Comparison of ENCODE assay signal across 11 cellular contexts in the genomic region with DNA sequence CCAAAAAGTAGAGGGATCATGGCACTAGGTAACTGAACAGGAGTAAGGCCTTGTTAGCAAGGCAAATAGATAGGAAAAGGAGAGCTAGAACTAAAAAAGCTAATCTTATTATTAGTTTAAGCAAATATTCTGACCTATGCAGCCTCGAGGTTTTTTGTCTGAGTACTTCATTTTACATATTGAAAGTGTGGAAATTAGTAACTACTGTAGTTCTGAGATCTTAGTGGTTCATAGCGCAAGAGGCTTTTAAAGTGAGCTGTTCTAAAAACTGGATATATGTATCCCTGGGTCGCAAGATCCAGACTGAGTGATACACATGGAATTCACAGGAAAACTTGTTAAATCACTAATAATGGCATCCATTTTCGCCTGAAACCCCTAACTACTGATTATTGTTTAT.
DNase-seq lines count a peak whose midpoint lies in the region; ATAC-seq and TF ChIP-seq lines count a peak whose summit lies in the region.
"Had no signal": no experiment of that assay in that cellular context is flagged by ENCODE, and none has a peak within 500 bp of the region (broad histone marks: within the 10 kb centered on the region; RNA-seq: fewer than 3 reads in every experiment).

No MANE protein-coding gene starts in this region.

- no peak overlapping the region for H3K27ac Mint-ChIP-seq in stimulated activated effector memory CD8-positive, alpha-beta T cell treated with anti-CD3 and anti-CD28 coated beads, Interleukin-12 subunit alpha, Interleukin-12 subunit beta, amount 100 ng/mL, for 72 hours
- H3K27ac Mint-ChIP-seq: activated naive CD4-positive, alpha-beta T cell treated with anti-CD3 and anti-CD28 coated beads, Interleukin-2, amount 50 U/mL, for 24 hours; CD8-positive, alpha-beta memory T cell had no signal

- H3K4me1 ChIP-seq in spleen: peaks cover 0 to 3% (median 0%) of the 10 kb centered on the region in 6 donors

- H3K36me3 Mint-ChIP-seq in stimulated activated effector memory CD8-positive, alpha-beta T cell treated with anti-CD3 and anti-CD28 coated beads, Interleukin-12 subunit alpha, Interleukin-12 subunit beta, amount 100 ng/mL, for 72 hours: no peaks in the 10 kb centered on the region
- H3K36me3 Mint-ChIP-seq: activated naive CD4-positive, alpha-beta T cell treated with anti-CD3 and anti-CD28 coated beads, Interleukin-2, amount 50 U/mL, for 24 hours; CD8-positive, alpha-beta memory T cell had no signal

- no peaks in the 10 kb centered on the region for H3K9me3 ChIP-seq in spleen
- H3K9me3 ChIP-seq: mucosa of descending colon had no signal

- no peaks in the 10 kb centered on the region for H3K9me3 Mint-ChIP-seq in stimulated activated effector memory CD8-positive, alpha-beta T cell treated with anti-CD3 and anti-CD28 coated beads, Interleukin-12 subunit alpha, Interleukin-12 subunit beta, amount 100 ng/mL, for 72 hours
- H3K9me3 Mint-ChIP-seq: CD8-positive, alpha-beta memory T cell had no signal

- H3K4me3 Mint-ChIP-seq in stimulated activated effector memory CD8-positive, alpha-beta T cell treated with anti-CD3 and anti-CD28 coated beads, Interleukin-12 subunit alpha, Interleukin-12 subunit beta, amount 100 ng/mL, for 72 hours: no peak overlapping the region
- H3K4me3 Mint-ChIP-seq: activated naive CD4-positive, alpha-beta T cell treated with anti-CD3 and anti-CD28 coated beads, Interleukin-2, amount 50 U/mL, for 24 hours; CD8-positive, alpha-beta memory T cell had no signal

- TF ChIP-seq POLR2A in spleen (IDR thresholded peaks at IDR 0.05): no peak

- H3K36me3 ChIP-seq in spleen: no peaks in the 10 kb centered on the region

- intact Hi-C loops in spleen (cut with DNase I; ENCODE audit: low total_unique reads): no loop called here

- TF ChIP-seq CTCF in spleen (IDR thresholded peaks at IDR 0.05 in 8 of 11, conservative IDR thresholded peaks at IDR 0.05 in 3 of 11): no peak

- ATAC-seq in GM19351 (IDR thresholded peaks at IDR 0.05; ENCODE audit: unreplicated experiment) (peak; percentile 41), HG02840 (IDR thresholded peaks at IDR 0.05; ENCODE audit: low FRiP score, unreplicated experiment) (peak; percentile 40), HG03520 (IDR thresholded peaks at IDR 0.05; ENCODE audit: unreplicated experiment) (peak; percentile 35)
- peak; percentile 11 for ATAC-seq in stimulated activated effector memory CD8-positive, alpha-beta T cell treated with anti-CD3 and anti-CD28 coated beads, Interleukin-12 subunit alpha, Interleukin-12 subunit beta, amount 100 ng/mL, for 72 hours
- ATAC-seq: mucosa of descending colon had no signal

- no peak for DNase-seq in stimulated activated effector memory CD8-positive, alpha-beta T cell treated with anti-CD3 and anti-CD28 coated beads, Interleukin-12 subunit alpha, Interleukin-12 subunit beta, amount 100 ng/mL, for 72 hours (ENCODE audit: low spot score in 2 of 2)
- DNase-seq in NCI-H510A treated with DMSO at 0.1 percent for 48 hours (lab: John Stamatoyannopoulos, UW) (no peak), AG20443 (ENCODE audit: low spot score) (no peak), spleen (no peak)
- DNase-seq: CD8-positive, alpha-beta memory T cell; mucosa of descending colon; NCI-H446 treated with DMSO at 0.1 percent for 48 hours had no signal

- H3K27me3 ChIP-seq in spleen (replicated peaks in 1 of 7): no peaks in the 10 kb centered on the region

- 61 to 77% (median 72%) methylated on average over 4 of the region's 4 CpGs for WGBS in spleen, 5 donors

- H3K4me1 Mint-ChIP-seq in stimulated activated effector memory CD8-positive, alpha-beta T cell treated with anti-CD3 and anti-CD28 coated beads, Interleukin-12 subunit alpha, Interleukin-12 subunit beta, amount 100 ng/mL, for 72 hours: no peaks in the 10 kb centered on the region
- H3K4me1 Mint-ChIP-seq: activated naive CD4-positive, alpha-beta T cell treated with anti-CD3 and anti-CD28 coated beads, Interleukin-2, amount 50 U/mL, for 24 hours; CD8-positive, alpha-beta memory T cell had no signal

- no peak overlapping the region for H3K27ac ChIP-seq in spleen

- H3K4me3 ChIP-seq in spleen: no peak overlapping the region
- H3K4me3 ChIP-seq: mucosa of descending colon had no signal
